Comparison of ENCODE assay signal across 1 cellular context in genomic region chr17:41741709-41742108, GRCh38.
TF ChIP-seq lines count a peak whose summit lies in the region.

No MANE protein-coding gene starts in this region.

TF ChIP-seq in HEK293, 187 proteins besides CTCF, POLR2A, EP300 and RAD21 (continued from another document):
- TF ChIP-seq ZNF692 (tag by site-specific recombination; IDR thresholded peaks at IDR 0.05) (peak; percentile 68; the same call in 1 of the 2 replicates), ZFP69B (tag by site-specific recombination; IDR thresholded peaks at IDR 0.05) (peak; percentile 72)
